8 cellular contexts compared by ENCODE assay signal in genomic region chr4:42702895-42703294, GRCh38.
"Had no signal": no experiment of that assay in that cellular context is flagged by ENCODE, and none has a peak within 500 bp of the region (broad histone marks: within the 10 kb centered on the region; RNA-seq: fewer than 3 reads in every experiment).

No MANE protein-coding gene starts in this region.

- ATAC-seq: HCT116 had no signal

- H3K4me1 Mint-ChIP-seq: IgD-negative memory B cell had no signal

- H3K27ac Mint-ChIP-seq: HFFc6, IgD-negative memory B cell had no signal

- H3K4me3 Mint-ChIP-seq: HFFc6 had no signal

- DNase-seq: GM23248, GOT3, H7, HFFc6, Karpas-422, KBM-7 had no signal
